Comparison of ENCODE assay signal across 1 cellular context in genomic region chr17:27279132-27279531, GRCh38.
TF ChIP-seq lines count a peak whose summit lies in the region.

No MANE protein-coding gene starts in this region.

TF ChIP-seq in HepG2, 621 proteins besides CTCF, POLR2A, EP300 and RAD21 (continued from another document):
- TF ChIP-seq ARID5B (CRISPR knock-in tag; IDR thresholded peaks at IDR 0.05), result peak; percentile 68
- peak; percentile 54 for TF ChIP-seq RXRB (CRISPR knock-in tag; IDR thresholded peaks at IDR 0.05; ENCODE audit: borderline replicate concordance)
- TF ChIP-seq ZMYM2 (CRISPR knock-in tag; IDR thresholded peaks at IDR 0.05), result 0 out of 2 replicates have a peak, but pooled peaks have one; percentile 18
- 0 out of 2 replicates have a peak, but pooled peaks have one; percentile 25 for TF ChIP-seq HDAC1 (CRISPR knock-in tag; IDR thresholded peaks at IDR 0.05)
- 0 out of 2 replicates have a peak, but pooled peaks have one; percentile 47 for TF ChIP-seq POGZ (CRISPR knock-in tag; IDR thresholded peaks at IDR 0.05)
- TF ChIP-seq NR2F1 (CRISPR knock-in tag; IDR thresholded peaks at IDR 0.05), result peak; percentile 38 to 52; a peak in 2 of 4 replicates
